22 cellular contexts compared by ENCODE assay signal in genomic region chr1:163794551-163794950, GRCh38.
"Had no signal": no experiment of that assay in that cellular context is flagged by ENCODE, and none has a peak within 500 bp of the region (broad histone marks: within the 10 kb centered on the region; RNA-seq: fewer than 3 reads in every experiment).

No MANE protein-coding gene starts in this region.

- DNase-seq: islet precursor cell; left ventricle myocardium inferior; naive B cell; natural killer cell; nephron progenitor cell; ovary; right cardiac atrium; stimulated activated CD4-positive, alpha-beta T cell treated with anti-CD3 and anti-CD28 coated beads, Interleukin-12 subunit alpha, Interleukin-12 subunit beta, amount 100 ng/mL, for 4 hours; stimulated activated CD4-positive, alpha-beta T cell treated with anti-CD3 and anti-CD28 coated beads, Interleukin-15, amount 100 ng/mL, for 24 hours; stimulated activated CD4-positive, alpha-beta T cell treated with anti-CD3 and anti-CD28 coated beads, Interleukin-2, amount 100 ng/mL, for 24 hours; stimulated activated CD4-positive, alpha-beta T cell treated with anti-CD3 and anti-CD28 coated beads, Interleukin-4, amount 100 ng/mL, for 1 hour; stimulated activated naive B cell treated with anti-CD40 and anti-IgM and Interleukin-4, amounts not matched to agents 10 μg/mL and 1 μg/mL and 100 μg/mL, for 72 hours; stimulated activated naive CD8-positive, alpha-beta T cell treated with anti-CD3 and anti-CD28 coated beads, Interleukin-15, Interleukin-2, amounts not matched to agents 100 U/mL and 50 U/mL, for 24 hours; stomach; testis; thyroid gland; transverse colon; upper lobe of left lung had no signal

- H3K27me3 ChIP-seq: hepatocyte, ovary, stomach, testis, thyroid gland, transverse colon, upper lobe of left lung, vagina had no signal

- H3K4me1 ChIP-seq: left ventricle myocardium inferior, testis, thyroid gland, transverse colon, upper lobe of left lung, vagina had no signal

- H3K4me2 ChIP-seq: hepatocyte had no signal

- H3K27ac ChIP-seq: hepatocyte, left ventricle myocardium inferior, ovary, skin epidermis, stomach, testis, thyroid gland, transverse colon, upper lobe of left lung, vagina had no signal

- H3K36me3 ChIP-seq: left ventricle myocardium inferior, ovary, stomach, thyroid gland, transverse colon, upper lobe of left lung, vagina had no signal

- H3K79me2 ChIP-seq: hepatocyte had no signal

- H3K4me3 ChIP-seq: hepatocyte, left ventricle myocardium inferior, lung, ovary, skin epidermis, stomach, testis, thyroid gland, transverse colon, upper lobe of left lung, vagina had no signal
